In genomic region chr9:97763884-97764283, GRCh38 we compare ENCODE assay signal across 16 cellular contexts.
DNase-seq lines count a peak whose midpoint lies in the region; ATAC-seq and TF ChIP-seq lines count a peak whose summit lies in the region.
"Had no signal": no experiment of that assay in that cellular context is flagged by ENCODE, and none has a peak within 500 bp of the region (broad histone marks: within the 10 kb centered on the region; RNA-seq: fewer than 3 reads in every experiment).

No MANE protein-coding gene starts in this region.

- TF ChIP-seq POLR2A in NB4 (IDR thresholded peaks at IDR 0.05; ENCODE audit: extremely low read depth, insufficient read length): no peak
- TF ChIP-seq POLR2A in thyroid gland (IDR thresholded peaks at IDR 0.05): no peak

- peaks cover 46 to 50% of the 10 kb centered on the region in 2 donors for H3K4me1 ChIP-seq in thyroid gland

- TF ChIP-seq CTCF in NB4 (IDR thresholded peaks at IDR 0.05; ENCODE audit: low read depth, low read length) (no peak), thyroid gland (IDR thresholded peaks at IDR 0.05) (no peak)

- DNase-seq in NB4 (ENCODE audit: low read depth) (peak; percentile 80), thyroid gland (no peak), nucleus accumbens (lab: John Stamatoyannopoulos, UW) (no peak)
- DNase-seq in stimulated activated naive CD4-positive, alpha-beta T cell treated with Interleukin-2 at 50 U/mL for 16 hours (lab: John Stamatoyannopoulos, UW): no peak
- DNase-seq: C1 segment of cervical spinal cord; Calu3; CD4-positive, alpha-beta memory T cell; COR-L47; DMS53; DMS79 treated with DMSO at 0.1 percent for 48 hours; GF-D8; GM23248; H7; HCEC 1CT had no signal

- intact Hi-C loops in thyroid gland (cut with DNase I): no loop called here

- H3K27me3 ChIP-seq in thyroid gland: no peaks in the 10 kb centered on the region

- no peaks in the 10 kb centered on the region for H3K36me3 ChIP-seq in thyroid gland

- H3K4me3 ChIP-seq in NB4 (ENCODE audit: low read depth, low read length): no peak overlapping the region
- H3K4me3 ChIP-seq in thyroid gland (replicated peaks in 1 of 3): no peak overlapping the region
- H3K4me3 ChIP-seq: GM23248 had no signal

- peak overlapping the region; percentile 5 to 79 (median 77) for H3K27ac ChIP-seq in thyroid gland
- H3K27ac ChIP-seq: GM23248 had no signal

- H3K9me3 ChIP-seq in thyroid gland: no peaks in the 10 kb centered on the region

- ATAC-seq in esophagus mucosa: peak; percentile 22
- no peak for ATAC-seq in GM19452 (IDR thresholded peaks at IDR 0.05; ENCODE audit: unreplicated experiment)

- 74 to 78% methylated on average over 4 of the region's 4 CpGs for WGBS in thyroid gland, 2 donors
